ENCODE assay signal across 5 cellular contexts in genomic region chr17:62536557-62536956, GRCh38. TPM values are rescaled to one million over a fixed set of nuclear protein-coding genes. Genes with fewer than 3 reads are reported as not detected.
DNase-seq lines count a peak whose midpoint lies in the region; ATAC-seq and TF ChIP-seq lines count a peak whose summit lies in the region.
"Not testable (repeated sequence)": the region's sequence is repeated elsewhere in the genome, so short reads cannot be mapped to it uniquely, and the experiment has no call there.

No MANE protein-coding gene starts in this region.

- not testable (repeated sequence) for H3K4me1 Mint-ChIP-seq in activated T-cell treated with anti-CD3 and anti-CD28 coated beads, Interleukin-2, amount 50 U/mL, for 72 hours (ENCODE audit: low read depth)

- ATAC-seq in HCT116; activated T-cell treated with anti-CD3 and anti-CD28 coated beads, Interleukin-2, amount 50 U/mL, for 72 hours (replicated peaks in 1 of 2): not testable (repeated sequence)
- ATAC-seq in left lung: peak; percentile 70
- peak; percentile 66 to 90 for ATAC-seq in lower lobe of right lung
- peak; percentile 23 to 73 for ATAC-seq in gastrocnemius medialis

- not testable (repeated sequence) for TF ChIP-seq POLR2A in HCT116 (IDR thresholded peaks at IDR 0.05; ENCODE audit: borderline replicate concordance, extremely low read depth, insufficient read depth, insufficient read length); gastrocnemius medialis (IDR thresholded peaks at IDR 0.05)

- intact Hi-C loops in HCT116 (cut with micrococcal nuclease); left lung (cut with DNase I); lower lobe of right lung (cut with DNase I); gastrocnemius medialis (cut with DNase I; ENCODE audit: low total_unique reads): not testable (repeated sequence)

- H3K9me2 ChIP-seq in HCT116 (ENCODE audit: insufficient read depth): not testable (repeated sequence)

- in situ Hi-C loops in gastrocnemius medialis (cut with MboI; ENCODE audit: low sequenced_read_pairs in 4 of 4): not testable (repeated sequence)

- peak overlapping the region; percentile 63 for H3K27ac Mint-ChIP-seq in activated T-cell treated with anti-CD3 and anti-CD28 coated beads, Interleukin-2, amount 50 U/mL, for 72 hours

- POLR2A ChIA-PET in HCT116 (lab: Charles Lee): not testable (repeated sequence)

- H3K27ac ChIP-seq in HCT116 (ENCODE audit: low read depth, low read length); left lung; lower lobe of right lung: not testable (repeated sequence)
- peak overlapping the region in 1 of 4 donors; percentile 53 for H3K27ac ChIP-seq in gastrocnemius medialis

- not testable (repeated sequence) for H3K4me2 ChIP-seq in HCT116 (ENCODE audit: low read length)

- H3K9ac ChIP-seq in HCT116 (ENCODE audit: low read length): not testable (repeated sequence)

- H3K4me3 Mint-ChIP-seq in activated T-cell treated with anti-CD3 and anti-CD28 coated beads, Interleukin-2, amount 50 U/mL, for 72 hours: not testable (repeated sequence)

- not testable (repeated sequence) for H4K20me1 ChIP-seq in HCT116 (ENCODE audit: insufficient read depth)

- not testable (repeated sequence) for TF ChIP-seq RAD21 in HCT116 (IDR thresholded peaks at IDR 0.05; ENCODE audit: low read depth)

- H3K36me3 ChIP-seq in HCT116 (ENCODE audit: control insufficient read depth in 1 of 2, insufficient read depth in 2 of 2, low read length in 2 of 2); gastrocnemius medialis: not testable (repeated sequence)
- peaks cover 0 to 27% of the 10 kb centered on the region in 2 donors for H3K36me3 ChIP-seq in left lung
- H3K36me3 ChIP-seq in lower lobe of right lung: peaks cover 41% of the 10 kb centered on the region

- not testable (repeated sequence) for H3K9me3 ChIP-seq in HCT116 (ENCODE audit: control insufficient read depth in 1 of 2, insufficient read depth in 1 of 2, low read depth in 1 of 2, low read length in 2 of 2); left lung; lower lobe of right lung; gastrocnemius medialis

- H2AFZ ChIP-seq in HCT116 (ENCODE audit: low read depth, low read length, poor library complexity, severe bottlenecking): not testable (repeated sequence)

- not testable (repeated sequence) for TF ChIP-seq CTCF in HCT116 (IDR thresholded peaks at IDR 0.05 in 2 of 3, conservative IDR thresholded peaks at IDR 0.05 in 1 of 3; ENCODE audit: borderline replicate concordance in 1 of 3, insufficient read depth in 1 of 3, low read depth in 2 of 3, low read length in 2 of 3); left lung (IDR thresholded peaks at IDR 0.05); lower lobe of right lung (IDR thresholded peaks at IDR 0.05); gastrocnemius medialis (IDR thresholded peaks at IDR 0.05 in 4 of 5, conservative IDR thresholded peaks at IDR 0.05 in 1 of 5)

- peaks cover 2 to 24% of the 10 kb centered on the region in 2 donors for H3K36me3 Mint-ChIP-seq in activated T-cell treated with anti-CD3 and anti-CD28 coated beads, Interleukin-2, amount 50 U/mL, for 72 hours (ENCODE audit: insufficient read depth in 2 of 2)

- not testable (repeated sequence) for H3K9me3 Mint-ChIP-seq in activated T-cell treated with anti-CD3 and anti-CD28 coated beads, Interleukin-2, amount 50 U/mL, for 72 hours

- H3K4me3 ChIP-seq in HCT116 (replicated peaks in 1 of 2; ENCODE audit: low read depth in 1 of 2, low read length in 2 of 2); left lung; lower lobe of right lung; gastrocnemius medialis: not testable (repeated sequence)

- not testable (repeated sequence) for H3K27me3 ChIP-seq in HCT116 (ENCODE audit: insufficient read depth, low read length); left lung; lower lobe of right lung (ENCODE audit: low read depth); gastrocnemius medialis

- not testable (repeated sequence) for H3K4me1 ChIP-seq in HCT116 (ENCODE audit: control insufficient read depth in 1 of 2, insufficient read depth in 2 of 2, low read length in 2 of 2); left lung; lower lobe of right lung
- H3K4me1 ChIP-seq in gastrocnemius medialis: peaks cover 6 to 12% of the 10 kb centered on the region in 2 donors

- H3K79me2 ChIP-seq in HCT116 (ENCODE audit: insufficient read depth, low read length): not testable (repeated sequence)

- CTCF ChIA-PET in HCT116 (lab: Charles Lee): not testable (repeated sequence)

- H3K27me3 Mint-ChIP-seq in activated T-cell treated with anti-CD3 and anti-CD28 coated beads, Interleukin-2, amount 50 U/mL, for 72 hours (ENCODE audit: low read depth): not testable (repeated sequence)

- RAD21 ChIA-PET in HCT116 (lab: Charles Lee; ENCODE audit: low non-redundant PET in 1 of 2, low total read pairs in 2 of 2, uncharacterized antibody in 2 of 2, unreplicated experiment in 2 of 2): not testable (repeated sequence)

- DNase-seq in HCT116 (ENCODE audit: low read depth, low spot score); activated T-cell treated with anti-CD3 and anti-CD28 coated beads, Interleukin-2, amount 50 U/mL, for 72 hours; left lung; lower lobe of right lung; gastrocnemius medialis: not testable (repeated sequence)

- TSS peak; percentile 11 for BruUV-seq in HCT116 (replicated peaks; lab: Mats Ljungman, UMichigan)

RNA-seq across cellular contexts. Expression of gene TLK2, which starts 57.9 kb away (rescaled TPM):
- total RNA-seq in HCT116 (2021; ENCODE audit: unreplicated experiment): 56.6 TPM
- polyA plus RNA-seq in HCT116 (2012): 50.6 and 56.2 TPM in 2 replicates
- total RNA-seq in activated T-cell treated with anti-CD3 and anti-CD28 coated beads, Interleukin-2, amount 50 U/mL, for 72 hours: 10 to 100 TPM; 46.6 to 47.6 TPM
- 10 to 100 TPM; 32.2 to 34.7 TPM for total RNA-seq in left lung
- total RNA-seq in lower lobe of right lung: 41.5 TPM
- 10 to 100 TPM; 28.7 to 51.1 (median 47.3) TPM for total RNA-seq in gastrocnemius medialis
